Comparison of ENCODE assay signal across 8 cellular contexts in the genomic region with DNA sequence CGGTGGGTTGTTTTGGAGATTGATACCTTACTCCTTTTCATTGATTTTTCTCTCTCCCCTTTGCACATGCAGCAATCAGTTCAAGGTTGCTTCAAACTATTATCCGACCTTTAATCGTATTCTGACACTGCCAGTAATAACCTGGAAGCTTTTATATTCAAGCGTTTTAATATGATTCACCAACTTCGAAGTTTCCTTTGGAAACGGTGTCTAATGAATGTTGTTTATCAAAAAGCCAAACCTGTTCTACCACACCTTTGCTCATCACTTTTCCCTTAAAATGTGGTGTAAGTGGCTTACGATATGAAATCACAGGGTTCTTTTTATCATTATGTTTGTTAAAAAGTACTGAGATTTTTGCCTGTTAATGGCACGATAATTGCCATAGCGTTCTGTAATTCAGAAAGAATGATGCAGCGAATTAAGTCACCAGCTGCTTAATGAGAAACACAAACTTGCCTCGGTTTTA. TPM values are rescaled to one million over a fixed set of nuclear protein-coding genes. Genes with fewer than 3 reads are reported as not detected.
A peak's percentile ranks its signal among the peaks of the same experiment; 100 is the strongest.
DNase-seq lines count a peak whose midpoint lies in the region; ATAC-seq and TF ChIP-seq lines count a peak whose summit lies in the region.

No MANE protein-coding gene starts in this region.

- in situ Hi-C loops in GM13977 (cut with MboI; ENCODE audit: low pct_unique_long_range_greater_than_20kb, low sequenced_read_pairs, unreplicated experiment) = no loop called here

- H3K79me2 ChIP-seq in smooth muscle cell (ENCODE audit: low read depth) = peaks cover 58% of the 10 kb centered on the region

- POLR2A ChIA-PET in activated CD4-positive, alpha-beta T cell treated with anti-CD3 and anti-CD28 coated beads for 36 hours (lab: Charles Lee) = interaction anchor here (0.6 to 1.0 kb wide), 3 partner anchors 9 to 353 kb away, joined by 3 to 5 read pairs (median 3); no protein-coding TSS in a partner anchor
- POLR2A ChIA-PET in activated B cell treated with CpG ODN at 0.5 μM for 24 hours (lab: Charles Lee) = interaction anchor here (0.6 kb wide), 1 partner anchor 10 kb away, joined by 4 read pairs; no protein-coding TSS in a partner anchor

- CTCF ChIA-PET in activated CD4-positive, alpha-beta T cell treated with anti-CD3 and anti-CD28 coated beads for 36 hours (lab: Charles Lee) = interaction anchor here (0.8 kb wide), 1 partner anchor 12 kb away, joined by 3 read pairs; no protein-coding TSS in a partner anchor
- CTCF ChIA-PET in activated B cell treated with CpG ODN at 0.5 μM for 24 hours (lab: Charles Lee) = no interaction called here

- H4K20me1 ChIP-seq in smooth muscle cell (ENCODE audit: low read depth) = peaks cover 17% of the 10 kb centered on the region

- no peaks in the 10 kb centered on the region for H3K4me1 ChIP-seq in iPS DF 6.9 (ENCODE audit: control insufficient read depth, insufficient read depth, low read length)
- peaks cover 25% of the 10 kb centered on the region for H3K4me1 ChIP-seq in smooth muscle cell (ENCODE audit: low read depth)

- H2AFZ ChIP-seq in smooth muscle cell (ENCODE audit: low read depth) = peak overlapping the region; percentile 84

- no peaks in the 10 kb centered on the region for H3F3A ChIP-seq in smooth muscle cell (ENCODE audit: low read depth)

- H3K4me3 ChIP-seq in iPS DF 6.9 (ENCODE audit: low read length) = peak overlapping the region; percentile 50; the same call in 1 of the 2 replicates
- H3K4me3 ChIP-seq in smooth muscle cell = peak overlapping the region; percentile 83

- H3K4me2 ChIP-seq in smooth muscle cell = peak overlapping the region; percentile 96

- H3K9ac ChIP-seq in smooth muscle cell (ENCODE audit: low read depth) = peak overlapping the region; percentile 80

- intact Hi-C loops in activated CD4-positive, alpha-beta T cell treated with anti-CD3 and anti-CD28 coated beads for 36 hours (cut with DNase I, micrococcal nuclease) = loop anchor here (2.0 to 10.0 kb wide), 7 partner anchors 62 to 1388 kb away; partner anchors contain the start of gene SHPRH (in 1 of the 2)
- intact Hi-C loops in activated B cell treated with CpG ODN at 0.5 μM for 24 hours (cut with micrococcal nuclease) = loop anchor here (5.0 to 10.0 kb wide), 4 partner anchors 328 to 1677 kb away; partner anchors contain the start of gene FBXO30

- TF ChIP-seq CTCF in activated B cell treated with CpG ODN at 0.5 μM for 24 hours (IDR thresholded peaks at IDR 0.05) (no peak), smooth muscle cell (IDR thresholded peaks at IDR 0.05; ENCODE audit: borderline replicate concordance, insufficient read depth, poor library complexity, severe bottlenecking) (no peak), GM13977 (IDR thresholded peaks at IDR 0.05; ENCODE audit: extremely low read depth, insufficient read depth, missing control alignments) (no peak)

- H3K9me3 Mint-ChIP-seq in activated CD4-positive, alpha-beta T cell treated with anti-CD3 and anti-CD28 coated beads for 36 hours (ENCODE audit: low read depth) = no peaks in the 10 kb centered on the region
- no peaks in the 10 kb centered on the region for H3K9me3 Mint-ChIP-seq in activated B cell treated with CpG ODN at 0.5 μM for 24 hours

- no peaks in the 10 kb centered on the region for H3K9me3 ChIP-seq in iPS DF 6.9 (ENCODE audit: control insufficient read depth, insufficient read depth, low read length)
- no peaks in the 10 kb centered on the region for H3K9me3 ChIP-seq in smooth muscle cell (replicated peaks; ENCODE audit: low read depth)

- H3K27me3 ChIP-seq in iPS DF 6.9 (ENCODE audit: control insufficient read depth, insufficient read depth, low read length) = no peaks in the 10 kb centered on the region
- H3K27me3 ChIP-seq in smooth muscle cell (ENCODE audit: low read depth) = no peaks in the 10 kb centered on the region

- ATAC-seq in activated CD4-positive, alpha-beta T cell treated with anti-CD3 and anti-CD28 coated beads for 36 hours = no peak
- no peak for ATAC-seq in activated B cell treated with CpG ODN at 0.5 μM for 24 hours (ENCODE audit: low read depth)
- no peak for ATAC-seq in HG02759 (IDR thresholded peaks at IDR 0.05; ENCODE audit: unreplicated experiment)

- H3K4me3 Mint-ChIP-seq in activated CD4-positive, alpha-beta T cell treated with anti-CD3 and anti-CD28 coated beads for 36 hours = peak overlapping the region; percentile 90
- H3K4me3 Mint-ChIP-seq in activated B cell treated with CpG ODN at 0.5 μM for 24 hours = peak overlapping the region; percentile 95

- WGBS in iPS DF 6.9 (ENCODE audit: insufficient coverage, insufficient read length) = no CpG with 5 or more reads among the region's 11 CpGs
- 13% methylated on average over 11 of the region's 11 CpGs for WGBS in smooth muscle cell (ENCODE audit: low lambda C conversion rate)

- peak overlapping the region; percentile 95 for H3K27ac Mint-ChIP-seq in activated CD4-positive, alpha-beta T cell treated with anti-CD3 and anti-CD28 coated beads for 36 hours
- H3K27ac Mint-ChIP-seq in activated B cell treated with CpG ODN at 0.5 μM for 24 hours = peak overlapping the region; percentile 85

- H3K27me3 Mint-ChIP-seq in activated CD4-positive, alpha-beta T cell treated with anti-CD3 and anti-CD28 coated beads for 36 hours = no peaks in the 10 kb centered on the region
- no peaks in the 10 kb centered on the region for H3K27me3 Mint-ChIP-seq in activated B cell treated with CpG ODN at 0.5 μM for 24 hours

- H3K4me1 Mint-ChIP-seq in activated CD4-positive, alpha-beta T cell treated with anti-CD3 and anti-CD28 coated beads for 36 hours = peaks cover 37% of the 10 kb centered on the region
- peaks cover 31% of the 10 kb centered on the region for H3K4me1 Mint-ChIP-seq in activated B cell treated with CpG ODN at 0.5 μM for 24 hours

- DNase-seq in activated CD4-positive, alpha-beta T cell treated with anti-CD3 and anti-CD28 coated beads for 36 hours = no peak
- DNase-seq in activated CD4-positive, alpha-beta T cell treated with anti-CD3 and anti-CD28 coated beads for 48 hours = no peak
- DNase-seq in activated B cell treated with CpG ODN at 0.5 μM for 24 hours (no peak), iPS DF 6.9 (ENCODE audit: low read depth, low spot score) (no peak), smooth muscle cell (lab: John Stamatoyannopoulos, UW; ENCODE audit: unreplicated experiment) (no peak), iPS-NIHi11 (ENCODE audit: low spot score) (no peak), GM13977 (ENCODE audit: low spot score) (no peak)

- H3K27ac ChIP-seq in iPS DF 6.9 (ENCODE audit: low read length) = no peak overlapping the region
- H3K27ac ChIP-seq in smooth muscle cell (ENCODE audit: low read depth) = peak overlapping the region; percentile 56

- H3K36me3 ChIP-seq in iPS DF 6.9 (ENCODE audit: control insufficient read depth, insufficient read depth, low read length) (no peaks in the 10 kb centered on the region), smooth muscle cell (ENCODE audit: low read depth) (no peaks in the 10 kb centered on the region)

- H3K36me3 Mint-ChIP-seq in activated CD4-positive, alpha-beta T cell treated with anti-CD3 and anti-CD28 coated beads for 36 hours (ENCODE audit: low read depth) = peaks cover 7% of the 10 kb centered on the region
- H3K36me3 Mint-ChIP-seq in activated B cell treated with CpG ODN at 0.5 μM for 24 hours (ENCODE audit: low read depth) = peaks cover 14% of the 10 kb centered on the region

RNA-seq across cellular contexts. Expression of gene STXBP5, which starts 0.7 kb away (rescaled TPM):
- total RNA-seq in activated CD4-positive, alpha-beta T cell treated with anti-CD3 and anti-CD28 coated beads for 36 hours = 10 to 100 TPM; 14.4 to 15.0 TPM
- total RNA-seq in activated B cell treated with CpG ODN at 0.5 μM for 24 hours (19.5 and 22.3 TPM in 2 replicates), smooth muscle cell (25.2 and 34.8 TPM in 2 replicates)
- 8.8 and 10.0 TPM in 2 replicates for polyA plus RNA-seq in smooth muscle cell
